Comparison of ENCODE assay signal across 13 cellular contexts in genomic region chr22:21832291-21833290, GRCh38. TPM values are rescaled to one million over a fixed set of nuclear protein-coding genes. Genes with fewer than 3 reads are reported as not detected.
A peak's percentile ranks its signal among the peaks of the same experiment; 100 is the strongest.
DNase-seq lines count a peak whose midpoint lies in the region; ATAC-seq, FAIRE-seq and TF ChIP-seq lines count a peak whose summit lies in the region.
"Had no signal": no experiment of that assay in that cellular context is flagged by ENCODE, and none has a peak within 500 bp of the region (broad histone marks: within the 10 kb centered on the region; RNA-seq: fewer than 3 reads in every experiment).

No MANE protein-coding gene starts in this region.

- no peaks in the 10 kb centered on the region for H3K27me3 Mint-ChIP-seq in dendritic cell treated with granulocyte-macrophage colony-stimulating factor and Interleukin-4, amounts not matched to agents 40 ng/mL and 50 ng/mL, for 4 days
- H3K27me3 Mint-ChIP-seq in glutamatergic neuron (ENCODE audit: unreplicated experiment), result peaks cover 1% of the 10 kb centered on the region

- peaks cover 59% of the 10 kb centered on the region for H4K20me1 ChIP-seq in HepG2 (ENCODE audit: insufficient read depth, low read length)

- H3K27me3 ChIP-seq in right lobe of liver (no peaks in the 10 kb centered on the region), HepG2 (ENCODE audit: control insufficient read depth in 1 of 2, insufficient read depth in 2 of 2, low read length in 2 of 2) (no peaks in the 10 kb centered on the region), aorta (ENCODE audit: control insufficient read depth in 1 of 2, insufficient read depth in 2 of 2, low read length in 1 of 2) (no peaks in the 10 kb centered on the region)
- H3K27me3 ChIP-seq: colonic mucosa had no signal

- H3K9ac ChIP-seq in HepG2 (ENCODE audit: insufficient read depth, low read depth, low read length), result no peak overlapping the region

- no peak for TF ChIP-seq RAD21 in HepG2 (CRISPR knock-in tag; IDR thresholded peaks at IDR 0.05)

- CTCF ChIA-PET in HepG2 (lab: Yijun Ruan, JAX; ENCODE audit: low intra/inter-chr PET ratio, low total read pairs), result no interaction called here

- TF ChIP-seq CTCF in right lobe of liver (IDR thresholded peaks at IDR 0.05) (no peak), HepG2 (CRISPR knock-in tag; IDR thresholded peaks at IDR 0.05) (no peak), glutamatergic neuron (IDR thresholded peaks at IDR 0.05; ENCODE audit: partially characterized antibody, unreplicated experiment) (no peak)

- no peak overlapping the region for H3K4me3 ChIP-seq in right lobe of liver
- H3K4me3 ChIP-seq in HepG2 (replicated peaks in 1 of 3; ENCODE audit: insufficient read depth in 1 of 3, low read depth in 2 of 3, low read length in 3 of 3), result no peak overlapping the region
- no peak overlapping the region for H3K4me3 ChIP-seq in aorta (ENCODE audit: low read length in 2 of 2)
- H3K4me3 ChIP-seq: colonic mucosa had no signal

- H3K4me1 ChIP-seq in right lobe of liver (peaks cover 0 to 9% (median 0%) of the 10 kb centered on the region in 4 donors), HepG2 (ENCODE audit: insufficient read depth, low read length) (peaks cover 26% of the 10 kb centered on the region), aorta (ENCODE audit: control insufficient read depth in 1 of 2, insufficient read depth in 2 of 2, low read length in 2 of 2) (peaks cover 5 to 10% of the 10 kb centered on the region in 2 donors)
- H3K4me1 ChIP-seq: colonic mucosa had no signal

- BruUV-seq in HepG2 (replicated peaks; lab: Mats Ljungman, UMichigan), result no TSS peak

- intact Hi-C loops in right lobe of liver (cut with DNase I), result no loop called here
- intact Hi-C loops in HepG2 (cut with micrococcal nuclease; ENCODE audit: unreplicated experiment), result loop anchor here (5.0 kb wide), 1 partner anchor 35 kb away; the partner anchor contains the start of gene MAPK1
- intact Hi-C loops in dendritic cell treated with granulocyte-macrophage colony-stimulating factor and Interleukin-4, amounts not matched to agents 40 ng/mL and 50 ng/mL, for 4 days (cut with micrococcal nuclease), result loop anchor here (10.0 kb wide), 1 partner anchor 118 kb away; no protein-coding TSS in a partner anchor
- intact Hi-C loops in aorta (cut with DNase I), result no loop called here

- POLR2A ChIA-PET in HepG2 (lab: Yijun Ruan, JAX), result no interaction called here

- no peak overlapping the region for H3K27ac ChIP-seq in right lobe of liver
- no peak overlapping the region for H3K27ac ChIP-seq in HepG2 (ENCODE audit: extremely low read length, insufficient read depth, low read length)
- peak overlapping the region in 1 of 2 donors; percentile 2 for H3K27ac ChIP-seq in aorta (ENCODE audit: low read depth in 1 of 2, low read length in 2 of 2)
- H3K27ac ChIP-seq: C4-2B, colonic mucosa had no signal

- FAIRE-seq in HepG2 (lab: Jason Lieb, UNC), result no peak
- FAIRE-seq: GM12892 had no signal

- H3K9me3 Mint-ChIP-seq in dendritic cell treated with granulocyte-macrophage colony-stimulating factor and Interleukin-4, amounts not matched to agents 40 ng/mL and 50 ng/mL, for 4 days, result no peaks in the 10 kb centered on the region
- no peaks in the 10 kb centered on the region for H3K9me3 Mint-ChIP-seq in glutamatergic neuron (ENCODE audit: unreplicated experiment)

- ATAC-seq in right lobe of liver (peak in 3 of 4 donors; percentile 28 to 34 (median 30)), HepG2 (no peak), aorta (ENCODE audit: low FRiP score) (peak; percentile 51)

- WGBS in right lobe of liver (ENCODE audit: insufficient coverage, low coverage, low lambda C conversion rate, missing lambda C conversion rate), result 92% methylated on average over 7 of the region's 8 CpGs
- WGBS in HepG2 (ENCODE audit: low lambda C conversion rate), result 90% methylated on average over 8 of the region's 8 CpGs
- 70 to 72% methylated on average over 8 of the region's 8 CpGs for WGBS in aorta, 2 donors

- peaks cover 75% of the 10 kb centered on the region for H3K4me1 Mint-ChIP-seq in dendritic cell treated with granulocyte-macrophage colony-stimulating factor and Interleukin-4, amounts not matched to agents 40 ng/mL and 50 ng/mL, for 4 days (ENCODE audit: low read depth)
- H3K4me1 Mint-ChIP-seq in glutamatergic neuron (ENCODE audit: low read depth, unreplicated experiment), result peaks cover 29% of the 10 kb centered on the region

- H3K36me3 ChIP-seq in right lobe of liver, result no peaks in the 10 kb centered on the region
- peaks cover 1 to 13% of the 10 kb centered on the region in 2 experiments; a peak in 2 of 5 replicates for H3K36me3 ChIP-seq in HepG2 (replicated peaks in 1 of 2; ENCODE audit: control insufficient read depth in 1 of 2, insufficient read depth in 2 of 2, low read length in 2 of 2)
- no peaks in the 10 kb centered on the region for H3K36me3 ChIP-seq in aorta (ENCODE audit: control insufficient read depth in 1 of 2, insufficient read depth in 2 of 2, low read length in 1 of 2)
- H3K36me3 ChIP-seq: colonic mucosa had no signal

- H3K36me3 Mint-ChIP-seq in dendritic cell treated with granulocyte-macrophage colony-stimulating factor and Interleukin-4, amounts not matched to agents 40 ng/mL and 50 ng/mL, for 4 days (ENCODE audit: low read depth), result peaks cover 49% of the 10 kb centered on the region
- H3K36me3 Mint-ChIP-seq in glutamatergic neuron (ENCODE audit: unreplicated experiment), result no peaks in the 10 kb centered on the region

- in situ Hi-C loops in HepG2 (cut with HindIII; ENCODE audit: extremely low pct_ligation_motif_present, low pct_unique_long_range_greater_than_20kb), result no loop called here

- TF ChIP-seq POLR2A in right lobe of liver (IDR thresholded peaks at IDR 0.05) (no peak), HepG2 (IDR thresholded peaks at IDR 0.05; ENCODE audit: insufficient read depth in 1 of 2, low read depth in 2 of 2, low read length in 2 of 2) (no peak)

- no peak overlapping the region for H3K4me2 ChIP-seq in HepG2 (ENCODE audit: low read depth, low read length)

- H3K9me3 ChIP-seq in right lobe of liver, result no peaks in the 10 kb centered on the region
- no peaks in the 10 kb centered on the region for H3K9me3 ChIP-seq in HepG2 (ENCODE audit: low read length)
- H3K9me3 ChIP-seq in aorta (ENCODE audit: control insufficient read depth, low read length), result no peaks in the 10 kb centered on the region
- H3K9me3 ChIP-seq: colonic mucosa had no signal

- H3K4me3 Mint-ChIP-seq in dendritic cell treated with granulocyte-macrophage colony-stimulating factor and Interleukin-4, amounts not matched to agents 40 ng/mL and 50 ng/mL, for 4 days, result no peak overlapping the region
- no peak overlapping the region for H3K4me3 Mint-ChIP-seq in glutamatergic neuron (ENCODE audit: unreplicated experiment)

- H2AFZ ChIP-seq in HepG2 (ENCODE audit: low read length), result no peak overlapping the region

- no peak for TF ChIP-seq EP300 in HepG2 (IDR thresholded peaks at IDR 0.05; ENCODE audit: low read depth in 2 of 2, low read length in 2 of 2)
- no peak for TF ChIP-seq EP300 in HepG2 (CRISPR knock-in tag; IDR thresholded peaks at IDR 0.05; ENCODE audit: borderline replicate concordance)

- H3K79me2 ChIP-seq in HepG2 (ENCODE audit: insufficient read depth, low read length), result peaks cover 92% of the 10 kb centered on the region

- DNase-seq in right lobe of liver (no peak), HepG2 (ENCODE audit: low spot score) (no peak), myocyte (ENCODE audit: low read depth) (peak; percentile 76), aorta (no peak), glutamatergic neuron (no peak), dedifferentiated amniotic fluid mesenchymal stem cell (ENCODE audit: extremely low spot score) (no peak), foreskin melanocyte (no peak)
- DNase-seq: colonic mucosa, Kasumi-1, NCI-H526 had no signal

- peak overlapping the region; percentile 21 for H3K27ac Mint-ChIP-seq in dendritic cell treated with granulocyte-macrophage colony-stimulating factor and Interleukin-4, amounts not matched to agents 40 ng/mL and 50 ng/mL, for 4 days
- H3K27ac Mint-ChIP-seq in glutamatergic neuron (ENCODE audit: unreplicated experiment), result no peak overlapping the region

TF ChIP-seq in HepG2, 621 proteins besides CTCF, POLR2A, EP300 and RAD21:
- TF ChIP-seq ZNF180 (CRISPR knock-in tag; IDR thresholded peaks at IDR 0.05; ENCODE audit: borderline replicate concordance, low read depth), result no peak
- TF ChIP-seq SP1 (IDR thresholded peaks at IDR 0.05), result no peak
- TF ChIP-seq SP1 (CRISPR knock-in tag; IDR thresholded peaks at IDR 0.05), result no peak
- TF ChIP-seq ARNT2 (CRISPR knock-in tag; IDR thresholded peaks at IDR 0.05; ENCODE audit: low read depth), result no peak
TF ChIP-seq in HepG2: peak in this region for 0.

RNA-seq across cellular contexts. Expression of gene MAPK1, which starts 34.9 kb away (rescaled TPM):
- 10 to 100 TPM; 43.4 to 75.0 (median 59.5) TPM for total RNA-seq in right lobe of liver
- 107 and 154 TPM in 2 replicates for total RNA-seq in HepG2 (2016; rRNA removed; fragmentation: Illumina TruSeq; extraction: Trizol)
- 39.6 and 40.0 TPM in 2 replicates for total RNA-seq in HepG2 (2016; cell fraction: cytosol; rRNA removed; fragmentation: Illumina TruSeq; extraction: Trizol; ENCODE audit: low read depth)
- total RNA-seq in HepG2 (2016; cell fraction: insoluble cytoplasmic fraction; rRNA removed; fragmentation: Illumina TruSeq; extraction: Trizol), result 109 and 140 TPM in 2 replicates
- total RNA-seq in HepG2 (2016; cell fraction: membrane; rRNA removed; fragmentation: Illumina TruSeq; extraction: Trizol), result 33.8 and 38.8 TPM in 2 replicates
- 42.1 and 45.3 TPM in 2 replicates for total RNA-seq in HepG2 (2016; cell fraction: nucleus; rRNA removed; fragmentation: Illumina TruSeq; extraction: Trizol)
- 92.7 and 114 TPM in 2 replicates for polyA plus RNA-seq in HepG2 (2011; rRNA removed)
- polyA plus RNA-seq in HepG2 (2011; cell fraction: cytosol; rRNA removed), result 31.9 and 48.7 TPM in 2 replicates
- polyA plus RNA-seq in HepG2 (2011; cell fraction: nucleus; rRNA removed), result 24.0 TPM in 2 replicates
- 75.2 and 78.0 TPM in 2 replicates for polyA plus RNA-seq in HepG2 (2012)
- polyA plus RNA-seq in HepG2 (2016; cell fraction: cytosol; fragmentation: Illumina TruSeq; extraction: Trizol; ENCODE audit: low read depth), result 5.4 and 6.7 TPM in 2 replicates
- 98.7 and 119 TPM in 2 replicates for polyA plus RNA-seq in HepG2 (2016; cell fraction: insoluble cytoplasmic fraction; fragmentation: Illumina TruSeq; extraction: Trizol; ENCODE audit: low read depth)
- polyA plus RNA-seq in HepG2 (2016; cell fraction: membrane; fragmentation: Illumina TruSeq; extraction: Trizol; ENCODE audit: low read depth), result 10.3 and 16.3 TPM in 2 replicates
- 43.1 and 52.9 TPM in 2 replicates for polyA plus RNA-seq in HepG2 (2016; cell fraction: nucleus; fragmentation: Illumina TruSeq; extraction: Trizol; ENCODE audit: insufficient read depth, low read depth)
- polyA minus RNA-seq in HepG2 (2011; rRNA and poly(A)+ RNA removed; ENCODE audit: low replicate concordance), result 51.6 and 79.2 TPM in 2 replicates
- 36.6 and 37.6 TPM in 2 replicates for polyA minus RNA-seq in HepG2 (2011; cell fraction: cytosol; rRNA and poly(A)+ RNA removed)
- polyA minus RNA-seq in HepG2 (2011; cell fraction: nucleus; rRNA and poly(A)+ RNA removed), result 25.8 and 27.6 TPM in 2 replicates
- total RNA-seq in myocyte, result 110 and 113 TPM in 2 replicates
- 94.9 TPM for polyA plus RNA-seq in myocyte (2012)
- total RNA-seq in aorta, result 100 to 1,000 TPM; 137 to 159 TPM
- polyA plus RNA-seq in aorta, result 10 to 100 TPM; 13.6 to 16.5 TPM
- total RNA-seq in glutamatergic neuron (ENCODE audit: unreplicated experiment), result 148 TPM

Comparison
In these comparisons a context has a peak if more than half of its experiments do, and no peak if none do; other contexts are left out.
1. intact Hi-C loops: an anchor here in HepG2 (5.0 kb wide) and dendritic cell treated with granulocyte-macrophage colony-stimulating factor and Interleukin-4, amounts not matched to agents 40 ng/mL and 50 ng/mL, for 4 days (10.0 kb wide); none called in right lobe of liver and aorta.